ENCODE assay signal across 18 cellular contexts in genomic region chr11:79393362-79394043, GRCh38. TPM values are rescaled to one million over a fixed set of nuclear protein-coding genes. Genes with fewer than 3 reads are reported as not detected.
DNase-seq lines count a peak whose midpoint lies in the region; ATAC-seq and TF ChIP-seq lines count a peak whose summit lies in the region.
"Had no signal": no experiment of that assay in that cellular context is flagged by ENCODE, and none has a peak within 500 bp of the region (broad histone marks: within the 10 kb centered on the region; RNA-seq: fewer than 3 reads in every experiment).

No MANE protein-coding gene starts in this region.

- ATAC-seq in HG03135 (IDR thresholded peaks at IDR 0.05; ENCODE audit: unreplicated experiment) (no peak), GM21529 (IDR thresholded peaks at IDR 0.05; ENCODE audit: unreplicated experiment) (no peak)
- ATAC-seq in activated naive CD8-positive, alpha-beta T cell treated with anti-CD3 and anti-CD28 coated beads, Interleukin-2, amount 50 U/mL, for 24 hours = no peak

- TF ChIP-seq CTCF in epithelial cell of proximal tubule (conservative IDR thresholded peaks at IDR 0.05; ENCODE audit: low read depth, low read length) (peak; percentile 33), progenitor cell of endocrine pancreas (IDR thresholded peaks at IDR 0.05; ENCODE audit: unreplicated experiment) (peak; percentile 20)

- H3K4me1 Mint-ChIP-seq in progenitor cell of endocrine pancreas (ENCODE audit: low read depth) = peaks cover 10% of the 10 kb centered on the region
- peaks cover 2% of the 10 kb centered on the region for H3K4me1 Mint-ChIP-seq in activated naive CD8-positive, alpha-beta T cell treated with anti-CD3 and anti-CD28 coated beads, Interleukin-2, amount 50 U/mL, for 24 hours

- DNase-seq in NCI-H146 (lab: John Stamatoyannopoulos, UW) (peak; percentile 30), NCI-H146 treated with DMSO at 0.1 percent for 48 hours (lab: John Stamatoyannopoulos, UW; ENCODE audit: unreplicated experiment) (no peak), NCI-H69 (lab: John Stamatoyannopoulos, UW) (peak; percentile 99), epithelial cell of proximal tubule (ENCODE audit: low read depth) (no peak), progenitor cell of endocrine pancreas (ENCODE audit: low spot score, unreplicated experiment) (no peak)
- DNase-seq in activated naive CD8-positive, alpha-beta T cell treated with anti-CD3 and anti-CD28 coated beads, Interleukin-2, amount 50 U/mL, for 24 hours = no peak
- DNase-seq: activated CD4-positive, alpha-beta memory T cell treated with anti-CD3 and anti-CD28 coated beads for 36 hours; activated effector memory CD4-positive, alpha-beta T cell treated with anti-CD3 and anti-CD28 coated beads, Interleukin-2, amount 50 U/mL, for 16 hours; COR-L47; heart left ventricle; pancreas; stimulated activated CD8-positive, alpha-beta memory T cell treated with anti-CD3 and anti-CD28 coated beads, Interleukin-4, amount 100 ng/mL, for 48 hours; transverse colon had no signal

- H3K27me3 Mint-ChIP-seq in progenitor cell of endocrine pancreas = peaks cover 5% of the 10 kb centered on the region
- peaks cover 1% of the 10 kb centered on the region for H3K27me3 Mint-ChIP-seq in activated naive CD8-positive, alpha-beta T cell treated with anti-CD3 and anti-CD28 coated beads, Interleukin-2, amount 50 U/mL, for 24 hours
- H3K27me3 Mint-ChIP-seq: activated CD4-positive, alpha-beta memory T cell treated with anti-CD3 and anti-CD28 coated beads for 36 hours had no signal

- H3K27ac Mint-ChIP-seq in progenitor cell of endocrine pancreas = peak overlapping the region; percentile 7
- no peak overlapping the region for H3K27ac Mint-ChIP-seq in activated naive CD8-positive, alpha-beta T cell treated with anti-CD3 and anti-CD28 coated beads, Interleukin-2, amount 50 U/mL, for 24 hours
- H3K27ac Mint-ChIP-seq: activated CD4-positive, alpha-beta memory T cell treated with anti-CD3 and anti-CD28 coated beads for 36 hours; memory B cell had no signal

- H3K9me3 Mint-ChIP-seq in progenitor cell of endocrine pancreas (ENCODE audit: low read depth) = no peaks in the 10 kb centered on the region
- H3K9me3 Mint-ChIP-seq in activated naive CD8-positive, alpha-beta T cell treated with anti-CD3 and anti-CD28 coated beads, Interleukin-2, amount 50 U/mL, for 24 hours = no peaks in the 10 kb centered on the region
- H3K9me3 Mint-ChIP-seq: activated CD4-positive, alpha-beta memory T cell treated with anti-CD3 and anti-CD28 coated beads for 36 hours had no signal

- no peak overlapping the region for H3K4me3 ChIP-seq in epithelial cell of proximal tubule (ENCODE audit: low read depth, low read length)
- H3K4me3 ChIP-seq: breast epithelium, heart left ventricle, pancreas, transverse colon had no signal

- no peak overlapping the region for H3K4me3 Mint-ChIP-seq in progenitor cell of endocrine pancreas (ENCODE audit: low read depth)
- no peak overlapping the region for H3K4me3 Mint-ChIP-seq in activated naive CD8-positive, alpha-beta T cell treated with anti-CD3 and anti-CD28 coated beads, Interleukin-2, amount 50 U/mL, for 24 hours
- H3K4me3 Mint-ChIP-seq: activated CD4-positive, alpha-beta memory T cell treated with anti-CD3 and anti-CD28 coated beads for 36 hours; memory B cell had no signal

- no peaks in the 10 kb centered on the region for H3K36me3 Mint-ChIP-seq in progenitor cell of endocrine pancreas (ENCODE audit: insufficient read depth)
- H3K36me3 Mint-ChIP-seq in activated naive CD8-positive, alpha-beta T cell treated with anti-CD3 and anti-CD28 coated beads, Interleukin-2, amount 50 U/mL, for 24 hours (ENCODE audit: low read depth) = no peaks in the 10 kb centered on the region
- H3K36me3 Mint-ChIP-seq: activated CD4-positive, alpha-beta memory T cell treated with anti-CD3 and anti-CD28 coated beads for 36 hours had no signal

RNA-seq across cellular contexts. Expression of gene TENM4, which starts 47.3 kb away (rescaled TPM):
- total RNA-seq in epithelial cell of proximal tubule (12.6 and 22.2 TPM in 2 replicates), progenitor cell of endocrine pancreas (105 and 117 TPM in 2 replicates)
- total RNA-seq: activated CD4-positive, alpha-beta memory T cell treated with anti-CD3 and anti-CD28 coated beads for 36 hours; T-helper 2 cell treated with Interferon-gamma antibody and Interleukin-4, amounts not matched to agents 100 ng/mL and 5 ng/mL, for 36 hours had no signal

Comparison
In these comparisons a context has a peak if more than half of its experiments do, and no peak if none do; other contexts are left out.
1. DNase-seq: peak in NCI-H146 (single experiment) and NCI-H69 (single experiment); none in NCI-H146 treated with DMSO at 0.1 percent for 48 hours (single experiment), epithelial cell of proximal tubule (single experiment), progenitor cell of endocrine pancreas (single experiment) and activated naive CD8-positive, alpha-beta T cell treated with anti-CD3 and anti-CD28 coated beads, Interleukin-2, amount 50 U/mL, for 24 hours (single experiment).